23 cellular contexts compared by ENCODE assay signal in the genomic region with DNA sequence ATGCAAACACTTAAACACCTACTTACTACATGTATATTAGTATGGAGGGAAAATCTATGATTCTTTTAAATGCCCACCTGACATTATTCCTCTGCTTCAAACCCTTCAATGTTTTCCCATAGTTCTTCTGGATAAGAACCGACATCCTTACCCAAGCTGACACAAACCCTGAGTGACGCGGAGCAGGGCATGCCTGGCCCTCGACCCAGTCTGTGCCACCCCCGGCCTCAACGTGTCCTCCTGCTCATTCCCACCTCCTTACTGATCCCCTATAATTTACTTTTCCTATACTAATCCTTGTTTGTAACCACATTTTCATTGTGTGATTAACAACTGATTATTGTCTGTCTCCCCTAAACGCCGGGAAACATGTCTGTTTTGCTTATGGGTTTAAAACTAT.
"Had no signal": no experiment of that assay in that cellular context is flagged by ENCODE, and none has a peak within 500 bp of the region (broad histone marks: within the 10 kb centered on the region; RNA-seq: fewer than 3 reads in every experiment).

No MANE protein-coding gene starts in this region.

- H3K36me3 ChIP-seq: pancreas, prostate gland had no signal

- H3K27ac Mint-ChIP-seq: effector memory CD8-positive, alpha-beta T cell; natural killer cell had no signal

- H3K4me3 ChIP-seq: esophagus squamous epithelium, hepatocyte, left lung, lower lobe of right lung, pancreas, prostate gland, right lobe of liver, smooth muscle cell, tibial artery had no signal

- H3K4me2 ChIP-seq: hepatocyte, smooth muscle cell had no signal

- H2AFZ ChIP-seq: hepatocyte had no signal

- H3K27ac ChIP-seq: esophagus squamous epithelium, hepatocyte, lower lobe of right lung, neutrophil, pancreas, prostate gland, right lobe of liver had no signal

- H3K9me3 Mint-ChIP-seq: effector memory CD8-positive, alpha-beta T cell; natural killer cell; stimulated activated naive CD8-positive, alpha-beta T cell treated with anti-CD3 and anti-CD28 coated beads, Interleukin-15, amount 100 ng/mL, for 72 hours; type B pancreatic cell had no signal

- H3K4me1 ChIP-seq: prostate gland had no signal

- ATAC-seq: effector memory CD8-positive, alpha-beta T cell; left lung; lower lobe of right lung; natural killer cell; pancreas; stimulated activated naive CD8-positive, alpha-beta T cell treated with anti-CD3 and anti-CD28 coated beads, Interleukin-15, amount 100 ng/mL, for 72 hours had no signal

- H3K4me3 Mint-ChIP-seq: effector memory CD8-positive, alpha-beta T cell; natural killer cell; stimulated activated naive CD8-positive, alpha-beta T cell treated with anti-CD3 and anti-CD28 coated beads, Interleukin-15, amount 100 ng/mL, for 72 hours; type B pancreatic cell had no signal

- H3K27me3 Mint-ChIP-seq: effector memory CD8-positive, alpha-beta T cell; stimulated activated naive CD8-positive, alpha-beta T cell treated with anti-CD3 and anti-CD28 coated beads, Interleukin-15, amount 100 ng/mL, for 72 hours; type B pancreatic cell had no signal

- DNase-seq: cortex of kidney; effector memory CD8-positive, alpha-beta T cell; erythroblast; esophagus squamous epithelium; foreskin melanocyte; kidney; left lung; lower lobe of right lung; natural killer cell; pancreas; right lobe of liver; stimulated activated CD4-positive, alpha-beta T cell treated with anti-CD3 and anti-CD28 coated beads, Interleukin-12 subunit alpha, Interleukin-12 subunit beta, amount 100 ng/mL, for 4 hours; stimulated activated CD4-positive, alpha-beta T cell treated with anti-CD3 and anti-CD28 coated beads, Interleukin-1b, Interleukin-23, amount 100 ng/mL, for 48 hours; stimulated activated CD4-positive, alpha-beta T cell treated with anti-CD3 and anti-CD28 coated beads, Interleukin-4, amount 100 ng/mL, for 1 hour; stimulated activated CD8-positive, alpha-beta memory T cell treated with anti-CD3 and anti-CD28 coated beads, Interleukin-4, amount 100 ng/mL, for 48 hours; stimulated activated naive CD4-positive, alpha-beta T cell; stimulated activated naive CD8-positive, alpha-beta T cell treated with anti-CD3 and anti-CD28 coated beads, Interleukin-15, amount 100 ng/mL, for 72 hours; tibial artery had no signal

- H3K4me1 Mint-ChIP-seq: stimulated activated naive CD8-positive, alpha-beta T cell treated with anti-CD3 and anti-CD28 coated beads, Interleukin-15, amount 100 ng/mL, for 72 hours had no signal

- H3K9me3 ChIP-seq: esophagus squamous epithelium, left lung, lower lobe of right lung, neutrophil, pancreas, prostate gland, right lobe of liver, tibial artery had no signal

- H3K27me3 ChIP-seq: esophagus squamous epithelium, hepatocyte, left lung, neutrophil, pancreas, right lobe of liver, tibial artery had no signal
